Comparison of ENCODE assay signal across 18 cellular contexts in the genomic region with DNA sequence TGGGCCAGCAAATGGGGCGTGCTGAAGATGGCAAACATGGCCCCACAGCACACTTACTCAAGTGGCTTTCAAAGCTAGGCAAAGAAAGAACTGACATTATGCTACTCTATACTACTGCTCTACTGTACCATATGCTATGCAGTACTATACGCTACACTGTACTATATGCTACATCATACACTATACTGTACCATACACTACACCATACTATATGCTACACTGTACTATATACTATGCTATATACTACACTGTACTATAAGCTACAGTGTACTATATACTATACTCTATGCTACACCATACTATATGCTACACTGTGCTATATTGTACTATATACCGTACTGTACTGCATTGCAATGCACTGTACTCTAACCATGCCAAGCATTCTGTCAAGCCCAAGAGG.
DNase-seq lines count a peak whose midpoint lies in the region; ATAC-seq and TF ChIP-seq lines count a peak whose summit lies in the region.
"Had no signal": no experiment of that assay in that cellular context is flagged by ENCODE, and none has a peak within 500 bp of the region (broad histone marks: within the 10 kb centered on the region; RNA-seq: fewer than 3 reads in every experiment).

No MANE protein-coding gene starts in this region.

- no peak overlapping the region for H3K27ac Mint-ChIP-seq in activated naive CD8-positive, alpha-beta T cell treated with anti-CD3 and anti-CD28 coated beads, Interleukin-2, amount 50 U/mL, for 24 hours
- no peak overlapping the region for H3K27ac Mint-ChIP-seq in activated naive CD8-positive, alpha-beta T cell treated with anti-CD3 and anti-CD28 coated beads for 36 hours
- no peak overlapping the region for H3K27ac Mint-ChIP-seq in naive thymus-derived CD4-positive, alpha-beta T cell
- H3K27ac Mint-ChIP-seq in stimulated activated memory B cell treated with anti-CD40 and anti-IgM and Interleukin-4, amounts not matched to agents 10 μg/mL and 1 μg/mL and 100 μg/mL, for 72 hours: no peak overlapping the region
- no peak overlapping the region for H3K27ac Mint-ChIP-seq in osteocyte (ENCODE audit: unreplicated experiment)
- H3K27ac Mint-ChIP-seq: B cell; CD4-positive, CD25-positive, alpha-beta regulatory T cell; CD8-positive, alpha-beta T cell had no signal

- no peak for TF ChIP-seq CTCF in osteocyte (IDR thresholded peaks at IDR 0.05)

- intact Hi-C loops in naive thymus-derived CD4-positive, alpha-beta T cell (cut with micrococcal nuclease): no loop called here

- no peak for DNase-seq in activated naive CD8-positive, alpha-beta T cell treated with anti-CD3 and anti-CD28 coated beads, Interleukin-2, amount 50 U/mL, for 24 hours
- DNase-seq in activated naive CD8-positive, alpha-beta T cell treated with anti-CD3 and anti-CD28 coated beads for 36 hours: no peak
- no peak for DNase-seq in naive thymus-derived CD4-positive, alpha-beta T cell
- DNase-seq in stimulated activated CD4-positive, alpha-beta T cell treated with anti-CD3 and anti-CD28 coated beads, Interleukin-4, amount 100 ng/mL, for 4 hours: no peak
- no peak for DNase-seq in osteocyte (ENCODE audit: extremely low spot score, unreplicated experiment)
- DNase-seq: Caco-2; CD4-positive, CD25-positive, alpha-beta regulatory T cell; CD8-positive, alpha-beta T cell; DMS153; DND-41; GM23248; H7; HCEC 1CT had no signal

- no peak overlapping the region for H3K4me3 ChIP-seq in naive thymus-derived CD4-positive, alpha-beta T cell (ENCODE audit: low read length)
- H3K4me3 ChIP-seq: BLaER1, GM23248 had no signal

- H3K4me3 Mint-ChIP-seq in activated naive CD8-positive, alpha-beta T cell treated with anti-CD3 and anti-CD28 coated beads, Interleukin-2, amount 50 U/mL, for 24 hours: no peak overlapping the region
- H3K4me3 Mint-ChIP-seq in activated naive CD8-positive, alpha-beta T cell treated with anti-CD3 and anti-CD28 coated beads for 36 hours: no peak overlapping the region
- H3K4me3 Mint-ChIP-seq in naive thymus-derived CD4-positive, alpha-beta T cell: no peak overlapping the region
- no peak overlapping the region for H3K4me3 Mint-ChIP-seq in stimulated activated memory B cell treated with anti-CD40 and anti-IgM and Interleukin-4, amounts not matched to agents 10 μg/mL and 1 μg/mL and 100 μg/mL, for 72 hours
- H3K4me3 Mint-ChIP-seq in osteocyte (ENCODE audit: unreplicated experiment): no peak overlapping the region
- H3K4me3 Mint-ChIP-seq: B cell; CD4-positive, CD25-positive, alpha-beta regulatory T cell; CD8-positive, alpha-beta T cell had no signal

- no peaks in the 10 kb centered on the region for H3K27me3 Mint-ChIP-seq in activated naive CD8-positive, alpha-beta T cell treated with anti-CD3 and anti-CD28 coated beads, Interleukin-2, amount 50 U/mL, for 24 hours
- no peaks in the 10 kb centered on the region for H3K27me3 Mint-ChIP-seq in activated naive CD8-positive, alpha-beta T cell treated with anti-CD3 and anti-CD28 coated beads for 36 hours
- H3K27me3 Mint-ChIP-seq in naive thymus-derived CD4-positive, alpha-beta T cell: no peaks in the 10 kb centered on the region
- H3K27me3 Mint-ChIP-seq in stimulated activated memory B cell treated with anti-CD40 and anti-IgM and Interleukin-4, amounts not matched to agents 10 μg/mL and 1 μg/mL and 100 μg/mL, for 72 hours: no peaks in the 10 kb centered on the region
- H3K27me3 Mint-ChIP-seq in osteocyte (ENCODE audit: unreplicated experiment): no peaks in the 10 kb centered on the region
- H3K27me3 Mint-ChIP-seq: B cell; CD4-positive, CD25-positive, alpha-beta regulatory T cell had no signal

- no peaks in the 10 kb centered on the region for H3K4me1 Mint-ChIP-seq in activated naive CD8-positive, alpha-beta T cell treated with anti-CD3 and anti-CD28 coated beads, Interleukin-2, amount 50 U/mL, for 24 hours
- no peaks in the 10 kb centered on the region for H3K4me1 Mint-ChIP-seq in activated naive CD8-positive, alpha-beta T cell treated with anti-CD3 and anti-CD28 coated beads for 36 hours
- peaks cover 0 to 6% (median 0%) of the 10 kb centered on the region in 7 donors for H3K4me1 Mint-ChIP-seq in naive thymus-derived CD4-positive, alpha-beta T cell
- H3K4me1 Mint-ChIP-seq in stimulated activated memory B cell treated with anti-CD40 and anti-IgM and Interleukin-4, amounts not matched to agents 10 μg/mL and 1 μg/mL and 100 μg/mL, for 72 hours: no peaks in the 10 kb centered on the region
- peaks cover 2% of the 10 kb centered on the region for H3K4me1 Mint-ChIP-seq in osteocyte (ENCODE audit: unreplicated experiment)
- H3K4me1 Mint-ChIP-seq: B cell had no signal

- H3K4me1 ChIP-seq in naive thymus-derived CD4-positive, alpha-beta T cell (ENCODE audit: control insufficient read depth in 2 of 2, insufficient read depth in 2 of 2, low read length in 2 of 2): no peaks in the 10 kb centered on the region
- H3K4me1 ChIP-seq: Caco-2 had no signal

- H3K27me3 ChIP-seq in naive thymus-derived CD4-positive, alpha-beta T cell (ENCODE audit: control insufficient read depth in 2 of 2, insufficient read depth in 2 of 2, low read length in 2 of 2): no peaks in the 10 kb centered on the region
- H3K27me3 ChIP-seq: BLaER1 had no signal

- POLR2A ChIA-PET in naive thymus-derived CD4-positive, alpha-beta T cell (lab: Charles Lee): no interaction called here

- peaks cover 5% of the 10 kb centered on the region for H3K36me3 Mint-ChIP-seq in activated naive CD8-positive, alpha-beta T cell treated with anti-CD3 and anti-CD28 coated beads, Interleukin-2, amount 50 U/mL, for 24 hours (ENCODE audit: low read depth)
- H3K36me3 Mint-ChIP-seq in activated naive CD8-positive, alpha-beta T cell treated with anti-CD3 and anti-CD28 coated beads for 36 hours: no peaks in the 10 kb centered on the region
- H3K36me3 Mint-ChIP-seq in naive thymus-derived CD4-positive, alpha-beta T cell: no peaks in the 10 kb centered on the region
- peaks cover 12% of the 10 kb centered on the region for H3K36me3 Mint-ChIP-seq in stimulated activated memory B cell treated with anti-CD40 and anti-IgM and Interleukin-4, amounts not matched to agents 10 μg/mL and 1 μg/mL and 100 μg/mL, for 72 hours
- no peaks in the 10 kb centered on the region for H3K36me3 Mint-ChIP-seq in osteocyte (ENCODE audit: unreplicated experiment)
- H3K36me3 Mint-ChIP-seq: CD4-positive, CD25-positive, alpha-beta regulatory T cell; CD8-positive, alpha-beta T cell had no signal

- no peak overlapping the region for H3K27ac ChIP-seq in naive thymus-derived CD4-positive, alpha-beta T cell (ENCODE audit: low read depth, low read length)
- H3K27ac ChIP-seq: 22Rv1, C4-2B, GM23248 had no signal

- no peaks in the 10 kb centered on the region for H3K36me3 ChIP-seq in naive thymus-derived CD4-positive, alpha-beta T cell (ENCODE audit: control insufficient read depth in 2 of 3, insufficient read depth in 3 of 3, low read length in 3 of 3)

- CTCF ChIA-PET in naive thymus-derived CD4-positive, alpha-beta T cell (lab: Charles Lee): no interaction called here

- peaks cover 3% of the 10 kb centered on the region for H3K9me3 Mint-ChIP-seq in activated naive CD8-positive, alpha-beta T cell treated with anti-CD3 and anti-CD28 coated beads, Interleukin-2, amount 50 U/mL, for 24 hours
- peaks cover 3% of the 10 kb centered on the region for H3K9me3 Mint-ChIP-seq in activated naive CD8-positive, alpha-beta T cell treated with anti-CD3 and anti-CD28 coated beads for 36 hours
- peaks cover 0 to 10% (median 2%) of the 10 kb centered on the region in 11 donors for H3K9me3 Mint-ChIP-seq in naive thymus-derived CD4-positive, alpha-beta T cell
- peaks cover 5% of the 10 kb centered on the region for H3K9me3 Mint-ChIP-seq in stimulated activated memory B cell treated with anti-CD40 and anti-IgM and Interleukin-4, amounts not matched to agents 10 μg/mL and 1 μg/mL and 100 μg/mL, for 72 hours
- peaks cover 6% of the 10 kb centered on the region for H3K9me3 Mint-ChIP-seq in osteocyte (ENCODE audit: unreplicated experiment)
- H3K9me3 Mint-ChIP-seq: CD8-positive, alpha-beta T cell had no signal

- no peaks in the 10 kb centered on the region for H3K9me3 ChIP-seq in naive thymus-derived CD4-positive, alpha-beta T cell (ENCODE audit: control insufficient read depth in 2 of 3, low read length in 3 of 3)
- H3K9me3 ChIP-seq: Caco-2 had no signal

- ATAC-seq in activated naive CD8-positive, alpha-beta T cell treated with anti-CD3 and anti-CD28 coated beads, Interleukin-2, amount 50 U/mL, for 24 hours: peak; percentile 10
- peak; percentile 29 for ATAC-seq in naive thymus-derived CD4-positive, alpha-beta T cell
- ATAC-seq in stimulated activated memory B cell treated with anti-CD40 and anti-IgM and Interleukin-4, amounts not matched to agents 10 μg/mL and 1 μg/mL and 100 μg/mL, for 72 hours: peak; percentile 27
- ATAC-seq: CD8-positive, alpha-beta T cell had no signal
